ENCODE assay signal across 8 cellular contexts in genomic region chr13:32537580-32538233, GRCh38. TPM values are rescaled to one million over a fixed set of nuclear protein-coding genes. Genes with fewer than 3 reads are reported as not detected.
DNase-seq lines count a peak whose midpoint lies in the region; ATAC-seq, FAIRE-seq and TF ChIP-seq lines count a peak whose summit lies in the region.

No MANE protein-coding gene starts in this region.

- TF ChIP-seq EP300 in K562 (IDR thresholded peaks at IDR 0.05; ENCODE audit: low read length), result no peak

- H3K4me3 ChIP-seq in GM12865 (ENCODE audit: low read depth, low read length) (peak overlapping the region; percentile 60), K562 (peak overlapping the region; percentile 82)

- peaks cover 2 to 6% of the 10 kb centered on the region in 2 donors for H3K27me3 Mint-ChIP-seq in T-cell

- H3K9ac ChIP-seq in K562 (ENCODE audit: insufficient read depth in 1 of 2, low read depth in 2 of 2, low read length in 2 of 2), result peak overlapping the region; percentile 89 to 98

- BruUV-seq in K562 (replicated peaks; lab: Mats Ljungman, UMichigan), result no TSS peak

- no peak for TF ChIP-seq RAD21 in K562 (CRISPR knock-in tag; conservative IDR thresholded peaks at IDR 0.05 in 1 of 2, IDR thresholded peaks at IDR 0.05 in 1 of 2)

- TF ChIP-seq CTCF in GM12865 (IDR thresholded peaks at IDR 0.05; ENCODE audit: insufficient read depth, low read depth, low read length, missing control alignments), result no peak
- no peak for TF ChIP-seq CTCF in K562 (IDR thresholded peaks at IDR 0.05 in 2 of 3, conservative IDR thresholded peaks at IDR 0.05 in 1 of 3; ENCODE audit: insufficient read depth in 2 of 3, low read depth in 1 of 3, low read length in 3 of 3)

- intact Hi-C loops in K562 (cut with micrococcal nuclease) (loop anchor here (2.0 kb wide), 1 partner anchor 67 kb away; no protein-coding TSS in a partner anchor), left colon (cut with DNase I, micrococcal nuclease) (no loop called here)

- H3K4me1 ChIP-seq in K562 (replicated peaks in 1 of 2; ENCODE audit: control insufficient read depth in 2 of 2, insufficient read depth in 2 of 2, low read length in 2 of 2), result peaks cover 0 to 7% of the 10 kb centered on the region in 2 experiments; a peak in 2 of 5 replicates

- CTCF ChIA-PET in T-cell (lab: Charles Lee) (interaction anchor here (0.5 to 3.3 kb wide), 8 partner anchors 8 to 127 kb away, joined by 3 to 18 read pairs (median 8); partner anchors contain the start of gene PDS5B (in 1 of the 2)), K562 (lab: Yijun Ruan, JAX; ENCODE audit: low intra/inter-chr PET ratio) (no interaction called here)

- no peaks in the 10 kb centered on the region for H3K9me3 Mint-ChIP-seq in T-cell

- ATAC-seq in T-cell (replicated peaks in 1 of 4) (peak in 2 of 4 experiments; percentile 0 to 2), K562 (peak; percentile 73), left colon (peak; percentile 8), HG03097 (IDR thresholded peaks at IDR 0.05; ENCODE audit: low FRiP score, unreplicated experiment) (no peak)

- peaks cover 31% of the 10 kb centered on the region for H3K36me3 ChIP-seq in K562 (ENCODE audit: control insufficient read depth, insufficient read depth, low read length)

- POLR2A ChIA-PET in T-cell (lab: Charles Lee), result interaction anchor here (0.6 to 1.4 kb wide), 11 partner anchors 9 to 1005 kb away, joined by 3 to 7 read pairs (median 3); partner anchors contain the start of genes BRCA2 (in 1 of the 2), N4BP2L1 (in 1 of the 2) and ZAR1L (in 1 of the 2)
- POLR2A ChIA-PET in K562 (lab: Yijun Ruan, JAX), result interaction anchor here (0.7 to 2.3 kb wide), 7 partner anchors 10 to 222 kb away, joined by 3 to 7 read pairs (median 7); partner anchors contain the start of genes BRCA2 and ZAR1L

- H3K4me2 ChIP-seq in K562 (ENCODE audit: insufficient read depth, low read length), result peak overlapping the region; percentile 85

- H3K4me1 Mint-ChIP-seq in T-cell, result peaks cover 55 to 57% (median 56%) of the 10 kb centered on the region in 3 donors

- H3K4me3 Mint-ChIP-seq in T-cell, result peak overlapping the region; percentile 99

- FAIRE-seq in K562 (lab: Jason Lieb, UNC), result no peak

- no peaks in the 10 kb centered on the region for H3K27me3 ChIP-seq in K562 (ENCODE audit: control insufficient read depth in 2 of 2, insufficient read depth in 2 of 2, low read length in 2 of 2)

- peak overlapping the region; percentile 90 for H3K27ac ChIP-seq in K562 (ENCODE audit: extremely low read depth, low read depth, low read length)

- in situ Hi-C loops in K562 (cut with MboI), result no loop called here

- WGBS in K562 (ENCODE audit: insufficient coverage, low coverage, missing lambda C conversion rate), result under 1% methylated on average over 15 of the region's 25 CpGs

- H3K36me3 Mint-ChIP-seq in T-cell, result peaks cover 35% of the 10 kb centered on the region

- no peaks in the 10 kb centered on the region for H3K9me1 ChIP-seq in K562 (ENCODE audit: control insufficient read depth, insufficient read depth, low read length)

- no peak for DNase-seq in GM12865 (ENCODE audit: low read depth)
- DNase-seq in T-cell, result peak in 29 of 34 experiments; percentile 4 to 47 (median 24)
- peak; percentile 10 to 51 (median 18) for DNase-seq in K562 (ENCODE audit: extremely low read depth in 1 of 4, low spot score in 3 of 4)
- peak; percentile 30 to 47 for DNase-seq in left colon
- DNase-seq in stimulated activated CD4-positive, alpha-beta T cell treated with anti-CD3 and anti-CD28 coated beads, Interleukin-4, amount 100 ng/mL, for 48 hours (ENCODE audit: low read depth in 2 of 2), result peak; percentile 23 to 33
- DNase-seq in COLO829 (ENCODE audit: low spot score), result no peak
- no peak for DNase-seq in NCI-H510A treated with DMSO at 0.1 percent for 48 hours (lab: John Stamatoyannopoulos, UW)

- H3K79me2 ChIP-seq in K562 (ENCODE audit: control insufficient read depth, insufficient read depth, low read length), result peaks cover 59% of the 10 kb centered on the region

- peak overlapping the region; percentile 99 to 100 for H3K27ac Mint-ChIP-seq in T-cell

- 0 out of 2 replicates have a peak, but pooled peaks cover 4% of the 10 kb centered on the region for H3K9me3 ChIP-seq in K562 (replicated peaks; ENCODE audit: control insufficient read depth, insufficient read depth, low read depth, low read length)

- no peaks in the 10 kb centered on the region for H4K20me1 ChIP-seq in K562 (replicated peaks; ENCODE audit: control insufficient read depth, insufficient read depth, low read length)

- peak overlapping the region; percentile 89 for H2AFZ ChIP-seq in K562 (ENCODE audit: low read depth, low read length)

- no peak for TF ChIP-seq POLR2A in K562 (conservative IDR thresholded peaks at IDR 0.05)

TF ChIP-seq in K562, 482 proteins besides CTCF, POLR2A, EP300 and RAD21 (continues in another document):
- no peak for TF ChIP-seq ZNF165 (CRISPR knock-in tag; IDR thresholded peaks at IDR 0.05; ENCODE audit: borderline replicate concordance)
- no peak for TF ChIP-seq HNRNPUL1 (IDR thresholded peaks at IDR 0.05; ENCODE audit: low read length)
- peak; percentile 61 for TF ChIP-seq RBFOX2 (IDR thresholded peaks at IDR 0.05; ENCODE audit: low read depth, low read length)
- TF ChIP-seq ADNP (tag; IDR thresholded peaks at IDR 0.05), result no peak
- TF ChIP-seq CEBPB (tag; IDR thresholded peaks at IDR 0.05), result 0 out of 2 replicates have a peak, but pooled peaks have one; percentile 7
- TF ChIP-seq YY1 (IDR thresholded peaks at IDR 0.05; ENCODE audit: borderline replicate concordance in 1 of 3, control insufficient read depth in 1 of 3, extremely low read depth in 1 of 3, insufficient read depth in 3 of 3, insufficient read length in 1 of 3, insufficient replicate concordance in 2 of 3, low read depth in 1 of 3, low read length in 2 of 3), result peak in 1 of 3 experiments; percentile 67
- TF ChIP-seq ATF2 (CRISPR knock-in tag; IDR thresholded peaks at IDR 0.05), result no peak
- 0 out of 2 replicates have a peak, but pooled peaks have one; percentile 30 for TF ChIP-seq ZNF511 (CRISPR knock-in tag; IDR thresholded peaks at IDR 0.05)

RNA-seq across cellular contexts. Expression of gene N4BP2L2, which starts 0.9 kb away (rescaled TPM):
- total RNA-seq in T-cell, result 100 to 1,000 TPM; 200 to 241 (median 216) TPM
- total RNA-seq in K562 (2011; cell fraction: chromatin; rRNA removed; ENCODE audit: low replicate concordance), result 34.0 and 182 TPM in 2 replicates
- 12.3 and 20.1 TPM in 2 replicates for total RNA-seq in K562 (2011; cell fraction: nucleolus; rRNA removed)
- total RNA-seq in K562 (2011; cell fraction: nucleoplasm; rRNA removed), result 82.9 and 163 TPM in 2 replicates
- total RNA-seq in K562 (2014; rRNA removed), result 33.9 and 34.9 TPM in 2 replicates
- total RNA-seq in K562 (2014; rRNA removed; fragmentation: Illumina TruSeq; extraction: Trizol), result 76.4 and 87.4 TPM in 2 replicates
- 52.2 and 58.3 TPM in 2 replicates for total RNA-seq in K562 (2015; rRNA removed; fragmentation: Illumina TruSeq; extraction: Trizol)
- total RNA-seq in K562 (2021), result 42.4 and 45.9 TPM in 2 replicates
- 45.0 and 56.6 TPM in 2 replicates for polyA plus RNA-seq in K562 (2011; rRNA removed)
- 4.4 and 10.9 TPM in 2 replicates for polyA plus RNA-seq in K562 (2011; cell fraction: cytosol; rRNA removed)
- polyA plus RNA-seq in K562 (2011; cell fraction: nucleus; rRNA removed), result 24.9 and 29.1 TPM in 2 replicates
- polyA plus RNA-seq in K562 (2012), result 29.5 and 32.7 TPM in 2 replicates
- 41.5 and 58.0 TPM in 2 replicates for polyA plus RNA-seq in K562 (2014; fragmentation: Illumina TruSeq; extraction: Trizol)
- polyA plus RNA-seq in K562 (2014; fragmentation: Nextera tagmentation; extraction: Ambion mirVana), result 10 to 100 TPM; 46.2 to 46.5 TPM
- 39.0 and 48.7 TPM in 2 replicates for polyA plus RNA-seq in K562 (2014; rRNA removed)
- polyA minus RNA-seq in K562 (2011; rRNA and poly(A)+ RNA removed), result 46.1 and 56.4 TPM in 2 replicates
- 10.5 and 10.8 TPM in 2 replicates for polyA minus RNA-seq in K562 (2011; cell fraction: cytosol; rRNA and poly(A)+ RNA removed)
- 27.7 and 48.0 TPM in 2 replicates for polyA minus RNA-seq in K562 (2011; cell fraction: nucleus; rRNA and poly(A)+ RNA removed)
- total RNA-seq in left colon, result 100 to 1,000 TPM in 1 of 2 donors, 10 to 100 TPM in 1; 87.6 to 101 TPM

RNA-seq across cellular contexts. Expression of gene PDS5B, which starts 48.5 kb away (rescaled TPM):
- total RNA-seq in T-cell (10 to 100 TPM; 45.4 to 48.5 (median 46.9) TPM), K562 (2014; rRNA removed) (13.1 and 13.5 TPM in 2 replicates), K562 (2014; rRNA removed; fragmentation: Illumina TruSeq; extraction: Trizol) (14.4 and 15.6 TPM in 2 replicates), K562 (2015; rRNA removed; fragmentation: Illumina TruSeq; extraction: Trizol) (19.3 and 20.8 TPM in 2 replicates), K562 (2021) (23.7 TPM in 2 replicates), left colon (10 to 100 TPM; 29.2 to 29.7 TPM)
- 12.8 and 71.8 TPM in 2 replicates for total RNA-seq in K562 (2011; cell fraction: chromatin; rRNA removed; ENCODE audit: low replicate concordance)
- total RNA-seq in K562 (2011; cell fraction: nucleolus; rRNA removed), result 5.8 and 9.7 TPM in 2 replicates
- total RNA-seq in K562 (2011; cell fraction: nucleoplasm; rRNA removed), result 20.5 and 29.9 TPM in 2 replicates
- polyA plus RNA-seq in K562 (2011; rRNA removed) (6.2 and 10.2 TPM in 2 replicates), K562 (2014; fragmentation: Illumina TruSeq; extraction: Trizol) (12.6 and 19.2 TPM in 2 replicates), K562 (2014; fragmentation: Nextera tagmentation; extraction: Ambion mirVana) (1 to 10 TPM; 6.2 TPM), K562 (2014; rRNA removed) (10.6 and 13.0 TPM in 2 replicates)
- 1.9 and 2.9 TPM in 2 replicates for polyA plus RNA-seq in K562 (2011; cell fraction: cytosol; rRNA removed)
- 5.9 and 7.5 TPM in 2 replicates for polyA plus RNA-seq in K562 (2011; cell fraction: nucleus; rRNA removed)
- polyA plus RNA-seq in K562 (2012), result 6.5 and 10.7 TPM in 2 replicates
- polyA minus RNA-seq in K562 (2011; rRNA and poly(A)+ RNA removed), result 31.5 and 31.8 TPM in 2 replicates
- 12.0 and 20.3 TPM in 2 replicates for polyA minus RNA-seq in K562 (2011; cell fraction: cytosol; rRNA and poly(A)+ RNA removed)
- 20.5 and 34.2 TPM in 2 replicates for polyA minus RNA-seq in K562 (2011; cell fraction: nucleus; rRNA and poly(A)+ RNA removed)

Comparison
In these comparisons a context has a peak if more than half of its experiments do, and no peak if none do; other contexts are left out.
1. DNase-seq: peak in T-cell (29 of 34), K562 (4 of 4), left colon (2 of 2) and stimulated activated CD4-positive, alpha-beta T cell treated with anti-CD3 and anti-CD28 coated beads, Interleukin-4, amount 100 ng/mL, for 48 hours (2 of 2); none in GM12865 (single experiment), COLO829 (single experiment) and NCI-H510A treated with DMSO at 0.1 percent for 48 hours (single experiment).